ENCODE assay signal across 8 cellular contexts in genomic region chr1:101081496-101082282, GRCh38. TPM values are rescaled to one million over a fixed set of nuclear protein-coding genes. Genes with fewer than 3 reads are reported as not detected.
DNase-seq lines count a peak whose midpoint lies in the region; ATAC-seq and TF ChIP-seq lines count a peak whose summit lies in the region.

No MANE protein-coding gene starts in this region.

- no peak for TF ChIP-seq CTCF in brain (conservative IDR thresholded peaks at IDR 0.05)

- peaks cover 8% of the 10 kb centered on the region for H3K9me3 Mint-ChIP-seq in activated CD4-positive, alpha-beta T cell treated with anti-CD3 and anti-CD28 coated beads for 36 hours (ENCODE audit: low read depth)
- H3K9me3 Mint-ChIP-seq in T-cell: peaks cover 0 to 5% (median 5%) of the 10 kb centered on the region in 3 donors
- H3K9me3 Mint-ChIP-seq in brain: peaks cover 0 to 2% (median 0%) of the 10 kb centered on the region in 5 experiments

- CTCF ChIA-PET in activated CD4-positive, alpha-beta T cell treated with anti-CD3 and anti-CD28 coated beads for 36 hours (lab: Charles Lee): interaction anchor here (0.6 to 1.0 kb wide), 3 partner anchors 28 to 202 kb away, joined by 3 read pairs; no protein-coding TSS in a partner anchor
- CTCF ChIA-PET in T-cell (lab: Charles Lee): interaction anchor here in 1 of 2 donors (0.6 to 1.0 kb wide), 3 partner anchors 14 to 157 kb away, joined by 3 to 5 read pairs (median 5); no protein-coding TSS in a partner anchor

- no peaks in the 10 kb centered on the region for H3K27me3 Mint-ChIP-seq in activated CD4-positive, alpha-beta T cell treated with anti-CD3 and anti-CD28 coated beads for 36 hours
- H3K27me3 Mint-ChIP-seq in T-cell (no peaks in the 10 kb centered on the region), brain (no peaks in the 10 kb centered on the region)

- ATAC-seq in activated CD4-positive, alpha-beta T cell treated with anti-CD3 and anti-CD28 coated beads for 36 hours: peak; percentile 93
- ATAC-seq in T-cell (replicated peaks in 1 of 4): peak; percentile 84 to 97 (median 92)

- H3K4me3 Mint-ChIP-seq in activated CD4-positive, alpha-beta T cell treated with anti-CD3 and anti-CD28 coated beads for 36 hours: no peak overlapping the region
- peak overlapping the region; percentile 37 to 70 (median 56) for H3K4me3 Mint-ChIP-seq in T-cell
- H3K4me3 Mint-ChIP-seq in brain: peak overlapping the region in 1 of 5 experiments; percentile 3

- H3K27ac Mint-ChIP-seq in activated CD4-positive, alpha-beta T cell treated with anti-CD3 and anti-CD28 coated beads for 36 hours: peak overlapping the region; percentile 79
- H3K27ac Mint-ChIP-seq in T-cell (peak overlapping the region; percentile 88), brain (peak overlapping the region in 4 of 5 experiments; percentile 28 to 77 (median 36))

- intact Hi-C loops in activated CD4-positive, alpha-beta T cell treated with anti-CD3 and anti-CD28 coated beads for 36 hours (cut with DNase I, micrococcal nuclease): no loop called here

- peaks cover 44% of the 10 kb centered on the region for H3K36me3 Mint-ChIP-seq in activated CD4-positive, alpha-beta T cell treated with anti-CD3 and anti-CD28 coated beads for 36 hours (ENCODE audit: low read depth)
- peaks cover 44% of the 10 kb centered on the region for H3K36me3 Mint-ChIP-seq in T-cell
- peaks cover 35% of the 10 kb centered on the region for H3K36me3 Mint-ChIP-seq in brain

- POLR2A ChIA-PET in activated CD4-positive, alpha-beta T cell treated with anti-CD3 and anti-CD28 coated beads for 36 hours (lab: Charles Lee): no interaction called here
- POLR2A ChIA-PET in T-cell (lab: Charles Lee): interaction anchor here in 1 of 2 donors (0.6 kb wide), 1 partner anchor 832 kb away, joined by 3 read pairs; no protein-coding TSS in a partner anchor

- peaks cover 37% of the 10 kb centered on the region for H3K4me1 Mint-ChIP-seq in activated CD4-positive, alpha-beta T cell treated with anti-CD3 and anti-CD28 coated beads for 36 hours
- H3K4me1 Mint-ChIP-seq in T-cell: peaks cover 51 to 57% (median 51%) of the 10 kb centered on the region in 3 donors
- peaks cover 17% of the 10 kb centered on the region for H3K4me1 Mint-ChIP-seq in brain

- peak; percentile 54 for DNase-seq in activated CD4-positive, alpha-beta T cell treated with anti-CD3 and anti-CD28 coated beads for 36 hours
- DNase-seq in activated CD4-positive, alpha-beta T cell treated with anti-CD3 and anti-CD28 coated beads for 1 hour: no peak
- DNase-seq in T-cell: peak in 28 of 34 experiments; percentile 1 to 36 (median 12)
- peak; percentile 7 for DNase-seq in stimulated activated naive CD4-positive, alpha-beta T cell treated with Interleukin-2 at 50 U/mL for 16 hours (lab: John Stamatoyannopoulos, UW)
- DNase-seq in HK-2 (ENCODE audit: unreplicated experiment): no peak
- DNase-seq in NK-92 treated with Interleukin-12 subunit alpha and Interleukin-12 subunit beta, amount 100 ng/mL, for 24 hours (lab: John Stamatoyannopoulos, UW): no peak
- DNase-seq in COR-L47 (lab: John Stamatoyannopoulos, UW): no peak

RNA-seq across cellular contexts. Expression of gene DPH5, which starts 56.1 kb away (rescaled TPM):
- total RNA-seq in activated CD4-positive, alpha-beta T cell treated with anti-CD3 and anti-CD28 coated beads for 36 hours: 10 to 100 TPM; 48.4 to 59.6 TPM
- total RNA-seq in T-cell: 10 to 100 TPM; 42.7 to 65.6 (median 45.0) TPM
- 46.1 TPM for polyA plus RNA-seq in brain (ENCODE audit: insufficient read depth, low read depth, low replicate concordance)

Comparison
In these comparisons a context has a peak if more than half of its experiments do, and no peak if none do; other contexts are left out.
1. DNase-seq: peak in activated CD4-positive, alpha-beta T cell treated with anti-CD3 and anti-CD28 coated beads for 36 hours (single experiment), T-cell (28 of 34) and stimulated activated naive CD4-positive, alpha-beta T cell treated with Interleukin-2 at 50 U/mL for 16 hours (single experiment); none in activated CD4-positive, alpha-beta T cell treated with anti-CD3 and anti-CD28 coated beads for 1 hour (single experiment), HK-2 (single experiment), NK-92 treated with Interleukin-12 subunit alpha and Interleukin-12 subunit beta, amount 100 ng/mL, for 24 hours (single experiment) and COR-L47 (single experiment).
2. H3K27ac Mint-ChIP-seq: peak in every context shown above with its lines; median percentile 88 in T-cell; 79 in activated CD4-positive, alpha-beta T cell treated with anti-CD3 and anti-CD28 coated beads for 36 hours; 36 in brain.